In the genomic region with DNA sequence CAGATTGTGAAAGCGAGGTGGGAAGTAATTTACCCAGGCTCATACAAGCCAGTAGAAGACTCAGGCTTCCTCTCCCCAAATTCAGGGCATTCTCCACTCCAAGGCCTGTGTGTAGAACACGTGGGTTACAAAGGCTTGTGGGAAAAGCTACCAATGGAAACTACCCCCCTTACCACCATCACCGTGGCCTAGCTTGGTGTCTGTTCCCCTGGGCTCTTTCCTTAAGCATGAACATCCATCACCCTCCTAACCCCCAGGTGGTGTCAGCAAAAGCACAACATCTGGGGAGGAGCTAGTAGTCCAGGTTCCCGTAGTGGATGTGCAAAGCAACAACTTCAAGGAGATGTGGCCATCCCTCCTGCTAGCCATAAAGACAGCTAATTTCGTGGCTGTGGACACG, we compare ENCODE assay signal across 8 cellular contexts. TPM values are rescaled to one million over a fixed set of nuclear protein-coding genes. Genes with fewer than 3 reads are reported as not detected.
DNase-seq lines count a peak whose midpoint lies in the region; ATAC-seq and TF ChIP-seq lines count a peak whose summit lies in the region.

No MANE protein-coding gene starts in this region.

- H3K27ac ChIP-seq in OCI-LY3 (ENCODE audit: low read length) = peak overlapping the region; percentile 80

- peak; percentile 50 for DNase-seq in activated CD4-positive, alpha-beta T cell treated with anti-CD3 and anti-CD28 coated beads for 36 hours
- DNase-seq in activated CD4-positive, alpha-beta T cell treated with anti-CD3 and anti-CD28 coated beads, Interleukin-2, amount 50 U/mL, for 1 hour = no peak
- peak; percentile 17 for DNase-seq in dermis blood vessel endothelial cell
- DNase-seq in natural killer cell = no peak
- DNase-seq in GOT3 (lab: John Stamatoyannopoulos, UW) = no peak
- no peak for DNase-seq in CD1c-positive myeloid dendritic cell (ENCODE audit: extremely low spot score)

- H3K9me3 ChIP-seq in OCI-LY3 (ENCODE audit: insufficient read depth, low read length) = no peaks in the 10 kb centered on the region

- no peaks in the 10 kb centered on the region for H3K9me3 Mint-ChIP-seq in activated CD4-positive, alpha-beta T cell treated with anti-CD3 and anti-CD28 coated beads for 36 hours (ENCODE audit: low read depth)
- H3K9me3 Mint-ChIP-seq in natural killer cell = no peaks in the 10 kb centered on the region

- H3K4me3 Mint-ChIP-seq in activated CD4-positive, alpha-beta T cell treated with anti-CD3 and anti-CD28 coated beads for 36 hours = peak overlapping the region; percentile 100
- peak overlapping the region; percentile 99 for H3K4me3 Mint-ChIP-seq in natural killer cell

- H3K4me2 ChIP-seq in OCI-LY3 (ENCODE audit: low read length) = peak overlapping the region; percentile 89

- H3K4me1 ChIP-seq in OCI-LY3 (ENCODE audit: low read length) = peaks cover 9% of the 10 kb centered on the region

- H3K27me3 ChIP-seq in OCI-LY3 (ENCODE audit: low read depth, low read length) = no peaks in the 10 kb centered on the region

- intact Hi-C loops in activated CD4-positive, alpha-beta T cell treated with anti-CD3 and anti-CD28 coated beads for 36 hours (cut with DNase I, micrococcal nuclease) = loop anchor here (1.0 kb wide), 12 partner anchors 38 to 667 kb away; a partner anchor contains a TSS
- intact Hi-C loops in natural killer cell (cut with micrococcal nuclease) = loop anchor here (2.0 to 5.0 kb wide), 3 partner anchors 36 to 346 kb away; a partner anchor contains a TSS

- H3K27me3 Mint-ChIP-seq in activated CD4-positive, alpha-beta T cell treated with anti-CD3 and anti-CD28 coated beads for 36 hours = no peaks in the 10 kb centered on the region
- no peaks in the 10 kb centered on the region for H3K27me3 Mint-ChIP-seq in natural killer cell (ENCODE audit: low read depth in 2 of 2)

- H3K36me3 Mint-ChIP-seq in activated CD4-positive, alpha-beta T cell treated with anti-CD3 and anti-CD28 coated beads for 36 hours (ENCODE audit: low read depth) = peaks cover 62% of the 10 kb centered on the region
- H3K36me3 Mint-ChIP-seq in natural killer cell = no peaks in the 10 kb centered on the region

- H3K36me3 ChIP-seq in OCI-LY3 (replicated peaks; ENCODE audit: low read depth, low read length) = peaks cover 20% of the 10 kb centered on the region

- CTCF ChIA-PET in activated CD4-positive, alpha-beta T cell treated with anti-CD3 and anti-CD28 coated beads for 36 hours (lab: Charles Lee) = interaction anchor here (0.6 to 4.4 kb wide), 14 partner anchors 9 to 532 kb away, joined by 3 to 40 read pairs (median 4); a partner anchor contains a TSS

- POLR2A ChIA-PET in activated CD4-positive, alpha-beta T cell treated with anti-CD3 and anti-CD28 coated beads for 36 hours (lab: Charles Lee) = interaction anchor here (0.9 to 3.6 kb wide), 20 partner anchors 8 to 619 kb away, joined by 3 to 44 read pairs (median 20); a partner anchor contains a TSS

- TF ChIP-seq CTCF in OCI-LY3 (IDR thresholded peaks at IDR 0.05; ENCODE audit: low read depth, low read length) (no peak), natural killer cell (IDR thresholded peaks at IDR 0.05) (no peak)

- peak overlapping the region; percentile 87 for H3K9ac ChIP-seq in OCI-LY3 (ENCODE audit: low read length)

- peak overlapping the region; percentile 100 for H3K27ac Mint-ChIP-seq in activated CD4-positive, alpha-beta T cell treated with anti-CD3 and anti-CD28 coated beads for 36 hours
- H3K27ac Mint-ChIP-seq in natural killer cell = peak overlapping the region; percentile 94 to 96

- peaks cover 33% of the 10 kb centered on the region for H3K79me2 ChIP-seq in OCI-LY3 (ENCODE audit: low read length)

- peaks cover 27% of the 10 kb centered on the region for H3K4me1 Mint-ChIP-seq in activated CD4-positive, alpha-beta T cell treated with anti-CD3 and anti-CD28 coated beads for 36 hours
- peaks cover 47 to 49% of the 10 kb centered on the region in 2 donors for H3K4me1 Mint-ChIP-seq in natural killer cell

- H3K4me3 ChIP-seq in OCI-LY3 (ENCODE audit: low read length) = peak overlapping the region; percentile 86

- no peak overlapping the region for H2AFZ ChIP-seq in OCI-LY3 (ENCODE audit: low read depth, low read length)

- ATAC-seq in activated CD4-positive, alpha-beta T cell treated with anti-CD3 and anti-CD28 coated beads for 36 hours = no peak
- no peak for ATAC-seq in natural killer cell
- ATAC-seq in HG02759 (IDR thresholded peaks at IDR 0.05; ENCODE audit: unreplicated experiment) = no peak

- H4K20me1 ChIP-seq in OCI-LY3 (ENCODE audit: insufficient read depth, low read length) = no peaks in the 10 kb centered on the region

RNA-seq across cellular contexts. Expression of a gene that starts 0.6 kb away (rescaled TPM):
- total RNA-seq in activated CD4-positive, alpha-beta T cell treated with anti-CD3 and anti-CD28 coated beads for 36 hours = 10 to 100 TPM; 48.6 to 53.7 TPM
- total RNA-seq in dermis blood vessel endothelial cell = 18.0 and 18.9 TPM in 2 replicates
- total RNA-seq in natural killer cell = 10 to 100 TPM; 44.0 to 55.6 (median 51.5) TPM

RNA-seq across cellular contexts. Expression of a gene that starts 0.8 kb away (rescaled TPM):
- 10 to 100 TPM; 29.8 to 42.3 TPM for total RNA-seq in activated CD4-positive, alpha-beta T cell treated with anti-CD3 and anti-CD28 coated beads for 36 hours
- total RNA-seq in dermis blood vessel endothelial cell (21.6 and 34.7 TPM in 2 replicates), natural killer cell (10 to 100 TPM; 23.2 to 36.8 (median 28.2) TPM)

RNA-seq across cellular contexts. Expression of a gene that starts 14.1 kb away (rescaled TPM):
- 10 to 100 TPM; 12.7 to 17.9 TPM for total RNA-seq in activated CD4-positive, alpha-beta T cell treated with anti-CD3 and anti-CD28 coated beads for 36 hours
- total RNA-seq in dermis blood vessel endothelial cell (0.85 and 4.6 TPM in 2 replicates), natural killer cell (under 1 TPM in 2 of 3 donors, not detected in 1; 0.38 to 0.45 TPM)

Comparison
In these comparisons a context has a peak if more than half of its experiments do, and no peak if none do; other contexts are left out.
1. DNase-seq: peak in activated CD4-positive, alpha-beta T cell treated with anti-CD3 and anti-CD28 coated beads for 36 hours (single experiment) and dermis blood vessel endothelial cell (single experiment); none in activated CD4-positive, alpha-beta T cell treated with anti-CD3 and anti-CD28 coated beads, Interleukin-2, amount 50 U/mL, for 1 hour (single experiment), natural killer cell (single experiment), GOT3 (single experiment) and CD1c-positive myeloid dendritic cell (single experiment).